ENCODE assay signal across 15 cellular contexts in the genomic region with DNA sequence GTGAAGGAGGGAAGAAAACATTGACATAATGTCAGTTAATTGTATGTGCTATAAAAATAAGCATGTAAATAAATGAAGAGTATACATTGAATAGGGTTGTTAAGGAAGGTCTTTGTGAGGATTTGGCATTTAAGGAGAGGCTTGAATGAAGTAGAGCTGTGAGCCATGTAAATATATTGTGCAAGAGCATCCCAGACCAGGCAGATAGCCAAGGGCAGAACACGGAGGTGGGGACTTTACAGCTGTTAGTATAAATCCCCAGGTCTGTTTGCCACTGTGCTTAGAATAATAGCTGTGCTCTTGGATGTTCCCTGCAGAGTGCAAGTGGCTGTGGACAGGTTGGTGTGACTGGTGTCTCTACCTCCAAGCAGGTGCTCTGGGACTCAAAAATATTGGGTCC.
A peak's percentile ranks its signal among the peaks of the same experiment; 100 is the strongest.
DNase-seq lines count a peak whose midpoint lies in the region; ATAC-seq and TF ChIP-seq lines count a peak whose summit lies in the region.
"Had no signal": no experiment of that assay in that cellular context is flagged by ENCODE, and none has a peak within 500 bp of the region (broad histone marks: within the 10 kb centered on the region; RNA-seq: fewer than 3 reads in every experiment).

No MANE protein-coding gene starts in this region.

- H3K4me1 Mint-ChIP-seq in WTC11: no peaks in the 10 kb centered on the region
- H3K4me1 Mint-ChIP-seq: B cell, endodermal cell had no signal

- ATAC-seq in body of pancreas (no peak), lower lobe of right lung (peak; percentile 83 to 92), WTC11 (no peak)
- ATAC-seq: Panc1 had no signal

- in situ Hi-C loops in HAP-1 (cut with MboI; ENCODE audit: low sequenced_read_pairs): no loop called here

- H3K9me3 ChIP-seq in HAP-1: no peaks in the 10 kb centered on the region
- H3K9me3 ChIP-seq in body of pancreas: peaks cover 0 to 7% (median 0%) of the 10 kb centered on the region in 3 donors
- no peaks in the 10 kb centered on the region for H3K9me3 ChIP-seq in lower lobe of right lung

- intact Hi-C loops in body of pancreas (cut with DNase I): no loop called here
- intact Hi-C loops in lower lobe of right lung (cut with DNase I): no loop called here

- CTCF ChIA-PET in WTC11 (lab: Charles Lee): no interaction called here

- H3K27ac ChIP-seq in body of pancreas: no peak overlapping the region
- H3K27ac ChIP-seq in lower lobe of right lung: no peak overlapping the region

- peak; percentile 24 to 40 for DNase-seq in HAP-1 (ENCODE audit: low spot score in 2 of 2)
- DNase-seq in NCI-H1417 (lab: John Stamatoyannopoulos, UW): peak in 2 of 3 experiments; percentile 40 to 79
- DNase-seq in body of pancreas: peak in 3 of 4 donors; percentile 26 to 29 (median 28)
- DNase-seq in lower lobe of right lung: no peak
- no peak for DNase-seq in NOMO-1 treated with DMSO at 0.1 percent for 48 hours (lab: John Stamatoyannopoulos, UW; ENCODE audit: unreplicated experiment)
- DNase-seq in stimulated activated CD4-positive, alpha-beta T cell treated with anti-CD3 and anti-CD28 coated beads, Interleukin-15, amount 100 ng/mL, for 24 hours: no peak
- DNase-seq in WTC11 (ENCODE audit: low spot score): no peak
- no peak for DNase-seq in activated T-cell treated with anti-CD3 and anti-CD28 coated beads for 4 hours
- DNase-seq: activated CD8-positive, alpha-beta memory T cell treated with anti-CD3 and anti-CD28 coated beads, Interleukin-2, amount 50 U/mL, for 4 hours; activated naive CD4-positive, alpha-beta T cell treated with anti-CD3 and anti-CD28 coated beads, Interleukin-2, amount 50 U/mL, for 16 hours; caudate nucleus; DND-41; endodermal cell had no signal

- H3K4me3 ChIP-seq in HAP-1 (no peak overlapping the region), body of pancreas (no peak overlapping the region), lower lobe of right lung (no peak overlapping the region)

- H3K36me3 ChIP-seq in HAP-1 (replicated peaks) (no peaks in the 10 kb centered on the region), body of pancreas (replicated peaks in 1 of 2; ENCODE audit: insufficient read depth in 1 of 2, low read depth in 2 of 2) (no peaks in the 10 kb centered on the region), lower lobe of right lung (no peaks in the 10 kb centered on the region)

- 0 out of 2 replicates have a peak, but pooled peaks cover 4% of the 10 kb centered on the region for H3K27me3 ChIP-seq in HAP-1 (ENCODE audit: low read depth)
- no peaks in the 10 kb centered on the region for H3K27me3 ChIP-seq in body of pancreas
- H3K27me3 ChIP-seq in lower lobe of right lung (ENCODE audit: low read depth): no peaks in the 10 kb centered on the region

- no peak for TF ChIP-seq POLR2A in body of pancreas (IDR thresholded peaks at IDR 0.05)

- H3K27ac Mint-ChIP-seq in WTC11: no peak overlapping the region
- H3K27ac Mint-ChIP-seq: B cell, endodermal cell had no signal

- H3K27me3 Mint-ChIP-seq in WTC11 (ENCODE audit: low read depth): no peaks in the 10 kb centered on the region
- H3K27me3 Mint-ChIP-seq: B cell had no signal

- POLR2A ChIA-PET in WTC11 (lab: Charles Lee): no interaction called here

- WGBS in body of pancreas, 2 donors: 6 to 13% methylated on average over 1 of the region's 1 CpG

- peaks cover 14% of the 10 kb centered on the region for H3K9me3 Mint-ChIP-seq in WTC11

- no peak for TF ChIP-seq CTCF in body of pancreas (IDR thresholded peaks at IDR 0.05)
- TF ChIP-seq CTCF in lower lobe of right lung (IDR thresholded peaks at IDR 0.05): no peak
- TF ChIP-seq CTCF in WTC11 (IDR thresholded peaks at IDR 0.05): no peak

- H3K4me1 ChIP-seq in HAP-1 (no peaks in the 10 kb centered on the region), body of pancreas (no peaks in the 10 kb centered on the region), lower lobe of right lung (no peaks in the 10 kb centered on the region)

- peaks cover 4% of the 10 kb centered on the region; the same call in 1 of the 2 replicates for H3K36me3 Mint-ChIP-seq in WTC11

- H3K4me3 Mint-ChIP-seq in WTC11: no peak overlapping the region
- H3K4me3 Mint-ChIP-seq: B cell, endodermal cell had no signal

TF ChIP-seq in WTC11, 78 proteins besides CTCF, POLR2A, EP300 and RAD21 (continues in another document):
- TF ChIP-seq, protein P1, sequence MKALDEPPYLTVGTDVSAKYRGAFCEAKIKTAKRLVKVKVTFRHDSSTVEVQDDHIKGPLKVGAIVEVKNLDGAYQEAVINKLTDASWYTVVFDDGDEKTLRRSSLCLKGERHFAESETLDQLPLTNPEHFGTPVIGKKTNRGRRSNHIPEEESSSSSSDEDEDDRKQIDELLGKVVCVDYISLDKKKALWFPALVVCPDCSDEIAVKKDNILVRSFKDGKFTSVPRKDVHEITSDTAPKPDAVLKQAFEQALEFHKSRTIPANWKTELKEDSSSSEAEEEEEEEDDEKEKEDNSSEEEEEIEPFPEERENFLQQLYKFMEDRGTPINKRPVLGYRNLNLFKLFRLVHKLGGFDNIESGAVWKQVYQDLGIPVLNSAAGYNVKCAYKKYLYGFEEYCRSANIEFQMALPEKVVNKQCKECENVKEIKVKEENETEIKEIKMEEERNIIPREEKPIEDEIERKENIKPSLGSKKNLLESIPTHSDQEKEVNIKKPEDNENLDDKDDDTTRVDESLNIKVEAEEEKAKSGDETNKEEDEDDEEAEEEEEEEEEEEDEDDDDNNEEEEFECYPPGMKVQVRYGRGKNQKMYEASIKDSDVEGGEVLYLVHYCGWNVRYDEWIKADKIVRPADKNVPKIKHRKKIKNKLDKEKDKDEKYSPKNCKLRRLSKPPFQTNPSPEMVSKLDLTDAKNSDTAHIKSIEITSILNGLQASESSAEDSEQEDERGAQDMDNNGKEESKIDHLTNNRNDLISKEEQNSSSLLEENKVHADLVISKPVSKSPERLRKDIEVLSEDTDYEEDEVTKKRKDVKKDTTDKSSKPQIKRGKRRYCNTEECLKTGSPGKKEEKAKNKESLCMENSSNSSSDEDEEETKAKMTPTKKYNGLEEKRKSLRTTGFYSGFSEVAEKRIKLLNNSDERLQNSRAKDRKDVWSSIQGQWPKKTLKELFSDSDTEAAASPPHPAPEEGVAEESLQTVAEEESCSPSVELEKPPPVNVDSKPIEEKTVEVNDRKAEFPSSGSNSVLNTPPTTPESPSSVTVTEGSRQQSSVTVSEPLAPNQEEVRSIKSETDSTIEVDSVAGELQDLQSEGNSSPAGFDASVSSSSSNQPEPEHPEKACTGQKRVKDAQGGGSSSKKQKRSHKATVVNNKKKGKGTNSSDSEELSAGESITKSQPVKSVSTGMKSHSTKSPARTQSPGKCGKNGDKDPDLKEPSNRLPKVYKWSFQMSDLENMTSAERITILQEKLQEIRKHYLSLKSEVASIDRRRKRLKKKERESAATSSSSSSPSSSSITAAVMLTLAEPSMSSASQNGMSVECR (CRISPR knock-in tag; IDR thresholded peaks at IDR 0.05; ENCODE audit: borderline replicate concordance): no peak
- TF ChIP-seq, protein P2, sequence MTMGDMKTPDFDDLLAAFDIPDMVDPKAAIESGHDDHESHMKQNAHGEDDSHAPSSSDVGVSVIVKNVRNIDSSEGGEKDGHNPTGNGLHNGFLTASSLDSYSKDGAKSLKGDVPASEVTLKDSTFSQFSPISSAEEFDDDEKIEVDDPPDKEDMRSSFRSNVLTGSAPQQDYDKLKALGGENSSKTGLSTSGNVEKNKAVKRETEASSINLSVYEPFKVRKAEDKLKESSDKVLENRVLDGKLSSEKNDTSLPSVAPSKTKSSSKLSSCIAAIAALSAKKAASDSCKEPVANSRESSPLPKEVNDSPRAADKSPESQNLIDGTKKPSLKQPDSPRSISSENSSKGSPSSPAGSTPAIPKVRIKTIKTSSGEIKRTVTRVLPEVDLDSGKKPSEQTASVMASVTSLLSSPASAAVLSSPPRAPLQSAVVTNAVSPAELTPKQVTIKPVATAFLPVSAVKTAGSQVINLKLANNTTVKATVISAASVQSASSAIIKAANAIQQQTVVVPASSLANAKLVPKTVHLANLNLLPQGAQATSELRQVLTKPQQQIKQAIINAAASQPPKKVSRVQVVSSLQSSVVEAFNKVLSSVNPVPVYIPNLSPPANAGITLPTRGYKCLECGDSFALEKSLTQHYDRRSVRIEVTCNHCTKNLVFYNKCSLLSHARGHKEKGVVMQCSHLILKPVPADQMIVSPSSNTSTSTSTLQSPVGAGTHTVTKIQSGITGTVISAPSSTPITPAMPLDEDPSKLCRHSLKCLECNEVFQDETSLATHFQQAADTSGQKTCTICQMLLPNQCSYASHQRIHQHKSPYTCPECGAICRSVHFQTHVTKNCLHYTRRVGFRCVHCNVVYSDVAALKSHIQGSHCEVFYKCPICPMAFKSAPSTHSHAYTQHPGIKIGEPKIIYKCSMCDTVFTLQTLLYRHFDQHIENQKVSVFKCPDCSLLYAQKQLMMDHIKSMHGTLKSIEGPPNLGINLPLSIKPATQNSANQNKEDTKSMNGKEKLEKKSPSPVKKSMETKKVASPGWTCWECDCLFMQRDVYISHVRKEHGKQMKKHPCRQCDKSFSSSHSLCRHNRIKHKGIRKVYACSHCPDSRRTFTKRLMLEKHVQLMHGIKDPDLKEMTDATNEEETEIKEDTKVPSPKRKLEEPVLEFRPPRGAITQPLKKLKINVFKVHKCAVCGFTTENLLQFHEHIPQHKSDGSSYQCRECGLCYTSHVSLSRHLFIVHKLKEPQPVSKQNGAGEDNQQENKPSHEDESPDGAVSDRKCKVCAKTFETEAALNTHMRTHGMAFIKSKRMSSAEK (CRISPR knock-in tag; IDR thresholded peaks at IDR 0.05; ENCODE audit: borderline replicate concordance): no peak
- TF ChIP-seq GABPB1 (CRISPR knock-in tag; IDR thresholded peaks at IDR 0.05) (no peak), ZNF121 (CRISPR knock-in tag; IDR thresholded peaks at IDR 0.05) (no peak), ZNF423 (CRISPR knock-in tag; IDR thresholded peaks at IDR 0.05) (no peak), ZBTB21 (CRISPR knock-in tag; IDR thresholded peaks at IDR 0.05; ENCODE audit: borderline replicate concordance) (no peak)
- TF ChIP-seq, protein P3, sequence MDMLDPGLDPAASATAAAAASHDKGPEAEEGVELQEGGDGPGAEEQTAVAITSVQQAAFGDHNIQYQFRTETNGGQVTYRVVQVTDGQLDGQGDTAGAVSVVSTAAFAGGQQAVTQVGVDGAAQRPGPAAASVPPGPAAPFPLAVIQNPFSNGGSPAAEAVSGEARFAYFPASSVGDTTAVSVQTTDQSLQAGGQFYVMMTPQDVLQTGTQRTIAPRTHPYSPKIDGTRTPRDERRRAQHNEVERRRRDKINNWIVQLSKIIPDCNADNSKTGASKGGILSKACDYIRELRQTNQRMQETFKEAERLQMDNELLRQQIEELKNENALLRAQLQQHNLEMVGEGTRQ (CRISPR knock-in tag; IDR thresholded peaks at IDR 0.05): no peak

Comparison
In these comparisons a context has a peak if more than half of its experiments do, and no peak if none do; other contexts are left out.
1. DNase-seq: peak in HAP-1 (2 of 2), NCI-H1417 (2 of 3) and body of pancreas (3 of 4); none in lower lobe of right lung (single experiment), NOMO-1 treated with DMSO at 0.1 percent for 48 hours (single experiment), stimulated activated CD4-positive, alpha-beta T cell treated with anti-CD3 and anti-CD28 coated beads, Interleukin-15, amount 100 ng/mL, for 24 hours (single experiment), WTC11 (single experiment) and activated T-cell treated with anti-CD3 and anti-CD28 coated beads for 4 hours (single experiment).
2. ATAC-seq: peak in lower lobe of right lung (2 of 2); none in body of pancreas (single experiment) and WTC11 (single experiment).